ENCODE assay signal across 24 cellular contexts in the genomic region with DNA sequence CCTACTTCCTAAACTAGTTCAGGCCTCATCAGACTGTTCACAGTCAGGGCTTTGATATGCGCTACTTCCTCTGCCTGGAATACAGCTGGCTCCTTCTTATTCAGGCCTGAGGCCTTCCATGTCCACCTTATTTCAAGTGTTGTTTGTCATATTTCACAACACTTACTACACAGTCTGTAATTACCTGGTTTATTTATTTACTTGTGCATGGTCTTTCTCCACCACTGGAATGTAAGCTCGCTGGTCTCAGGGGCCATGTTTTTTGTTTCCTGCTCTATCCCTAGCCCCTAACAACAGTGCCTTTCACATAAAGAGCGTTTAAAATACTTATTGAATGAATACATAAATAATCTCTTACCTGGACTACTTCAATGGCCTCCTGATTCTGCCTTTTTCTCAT. TPM values are rescaled to one million over a fixed set of nuclear protein-coding genes. Genes with fewer than 3 reads are reported as not detected.
DNase-seq lines count a peak whose midpoint lies in the region; ATAC-seq and TF ChIP-seq lines count a peak whose summit lies in the region.
"Had no signal": no experiment of that assay in that cellular context is flagged by ENCODE, and none has a peak within 500 bp of the region (broad histone marks: within the 10 kb centered on the region; RNA-seq: fewer than 3 reads in every experiment).

No MANE protein-coding gene starts in this region.

- H3K27ac ChIP-seq in HEK293 (ENCODE audit: extremely low read depth, low read depth, low read length) (no peak overlapping the region), hepatocyte (peak overlapping the region; percentile 77)
- H3K27ac ChIP-seq: brain microvascular endothelial cell, SK-N-MC, WERI-Rb-1 had no signal

- peaks cover 8% of the 10 kb centered on the region for H3K36me3 Mint-ChIP-seq in neural crest cell (ENCODE audit: low read depth)
- H3K36me3 Mint-ChIP-seq: activated CD4-positive, alpha-beta memory T cell treated with anti-CD3 and anti-CD28 coated beads for 36 hours had no signal

- peaks cover 2% of the 10 kb centered on the region for H3K9me3 Mint-ChIP-seq in neural crest cell
- H3K9me3 Mint-ChIP-seq: activated CD4-positive, alpha-beta memory T cell treated with anti-CD3 and anti-CD28 coated beads for 36 hours; activated naive CD8-positive, alpha-beta T cell treated with anti-CD3 and anti-CD28 coated beads, Interleukin-2, amount 50 U/mL, for 24 hours; CD4-positive, alpha-beta memory T cell had no signal

- no peaks in the 10 kb centered on the region for H3K9me2 ChIP-seq in hepatocyte (replicated peaks; ENCODE audit: insufficient read depth)

- no peaks in the 10 kb centered on the region for H3K36me3 ChIP-seq in HEK293 (ENCODE audit: control insufficient read depth in 2 of 2, insufficient read depth in 1 of 2, low read length in 2 of 2)
- no peaks in the 10 kb centered on the region for H3K36me3 ChIP-seq in hepatocyte (replicated peaks; ENCODE audit: insufficient read depth, low read depth)
- H3K36me3 ChIP-seq: brain microvascular endothelial cell had no signal

- DNase-seq in NCI-H2227 treated with DMSO at 0.1 percent for 48 hours (lab: John Stamatoyannopoulos, UW), result peak; percentile 24
- DNase-seq in hepatocyte (ENCODE audit: low spot score), result no peak
- DNase-seq in neural crest cell (ENCODE audit: low read depth, low spot score), result no peak
- DNase-seq in stimulated activated naive CD4-positive, alpha-beta T cell (lab: John Stamatoyannopoulos, UW), result no peak
- no peak for DNase-seq in cortex of kidney (lab: John Stamatoyannopoulos, UW)
- DNase-seq in NCI-H345 treated with DMSO at 0.1 percent for 48 hours (lab: John Stamatoyannopoulos, UW; ENCODE audit: unreplicated experiment), result no peak
- DNase-seq: activated CD4-positive, alpha-beta memory T cell treated with anti-CD3 and anti-CD28 coated beads for 36 hours; activated gamma-delta T cell; activated naive CD8-positive, alpha-beta T cell treated with anti-CD3 and anti-CD28 coated beads, Interleukin-2, amount 50 U/mL, for 24 hours; brain microvascular endothelial cell; CD4-positive, alpha-beta memory T cell; DMS153; GDM1; NCI-H1105; NCI-H2081 treated with DMSO at 0.1 percent for 48 hours; NCI-H524 treated with DMSO at 0.1 percent for 48 hours; RPMI8226; stimulated activated CD4-positive, alpha-beta T cell treated with anti-CD3 and anti-CD28 coated beads, Interleukin-2, amount 100 ng/mL, for 48 hours; stimulated activated naive CD4-positive, alpha-beta T cell treated with Interleukin-2 at 50 U/mL for 16 hours; T-helper 2 cell; WERI-Rb-1 had no signal

- POLR2A ChIA-PET in HEK293 (lab: Yijun Ruan, JAX), result no interaction called here

- no peak overlapping the region for H3K4me2 ChIP-seq in hepatocyte

- peak overlapping the region; percentile 95 for H3K27ac Mint-ChIP-seq in neural crest cell (ENCODE audit: unreplicated experiment)
- H3K27ac Mint-ChIP-seq: activated CD4-positive, alpha-beta memory T cell treated with anti-CD3 and anti-CD28 coated beads for 36 hours; activated naive CD8-positive, alpha-beta T cell treated with anti-CD3 and anti-CD28 coated beads, Interleukin-2, amount 50 U/mL, for 24 hours had no signal

- no peak for TF ChIP-seq CTCF in HEK293 (tag by site-specific recombination; IDR thresholded peaks at IDR 0.05)
- TF ChIP-seq CTCF in hepatocyte (IDR thresholded peaks at IDR 0.05; ENCODE audit: poor library complexity), result no peak
- no peak for TF ChIP-seq CTCF in neural crest cell (conservative IDR thresholded peaks at IDR 0.05)

- peak overlapping the region; percentile 22 for H3K4me3 Mint-ChIP-seq in neural crest cell
- H3K4me3 Mint-ChIP-seq: activated CD4-positive, alpha-beta memory T cell treated with anti-CD3 and anti-CD28 coated beads for 36 hours; activated naive CD8-positive, alpha-beta T cell treated with anti-CD3 and anti-CD28 coated beads, Interleukin-2, amount 50 U/mL, for 24 hours; CD4-positive, alpha-beta memory T cell had no signal

- no peak overlapping the region for H3K4me3 ChIP-seq in HEK293 (ENCODE audit: low read depth, low read length)
- H3K4me3 ChIP-seq in hepatocyte, result no peak overlapping the region
- H3K4me3 ChIP-seq: SK-N-MC had no signal

- peaks cover under 1% of the 10 kb centered on the region for H3K79me2 ChIP-seq in hepatocyte

- no peak overlapping the region for H2AFZ ChIP-seq in hepatocyte

- no peaks in the 10 kb centered on the region for H3K27me3 Mint-ChIP-seq in neural crest cell (ENCODE audit: low read depth)
- H3K27me3 Mint-ChIP-seq: activated CD4-positive, alpha-beta memory T cell treated with anti-CD3 and anti-CD28 coated beads for 36 hours; activated naive CD8-positive, alpha-beta T cell treated with anti-CD3 and anti-CD28 coated beads, Interleukin-2, amount 50 U/mL, for 24 hours; CD4-positive, alpha-beta memory T cell had no signal

- H3K9me3 ChIP-seq in HEK293 (ENCODE audit: control insufficient read depth, insufficient read depth, low read depth, low read length), result no peaks in the 10 kb centered on the region
- no peaks in the 10 kb centered on the region for H3K9me3 ChIP-seq in hepatocyte (ENCODE audit: low read depth)

- no peaks in the 10 kb centered on the region for H4K20me1 ChIP-seq in hepatocyte (ENCODE audit: insufficient read depth, poor library complexity, severe bottlenecking)

- H3K4me1 ChIP-seq in HEK293 (ENCODE audit: control insufficient read depth, insufficient read depth, low read length) (no peaks in the 10 kb centered on the region), hepatocyte (ENCODE audit: insufficient read depth) (peaks cover 13% of the 10 kb centered on the region)

- CTCF ChIA-PET in HEK293 (lab: Yijun Ruan, JAX), result interaction anchor here (0.5 to 1.5 kb wide), 3 partner anchors 16 to 304 kb away, joined by 4 to 6 read pairs (median 5); no protein-coding TSS in a partner anchor

- peaks cover 6% of the 10 kb centered on the region for H3K4me1 Mint-ChIP-seq in neural crest cell

- WGBS in hepatocyte (ENCODE audit: low lambda C conversion rate, missing lambda C conversion rate), result 66% methylated on average over 3 of the region's 3 CpGs

- no peak for ATAC-seq in HG03095 (IDR thresholded peaks at IDR 0.05; ENCODE audit: unreplicated experiment)
- ATAC-seq: activated naive CD8-positive, alpha-beta T cell treated with anti-CD3 and anti-CD28 coated beads, Interleukin-2, amount 50 U/mL, for 24 hours had no signal

- H3K27me3 ChIP-seq in hepatocyte, result no peaks in the 10 kb centered on the region
- H3K27me3 ChIP-seq: brain microvascular endothelial cell had no signal

TF ChIP-seq in HEK293, 187 proteins besides CTCF, POLR2A, EP300 and RAD21:
- TF ChIP-seq SP7 (tag by site-specific recombination; IDR thresholded peaks at IDR 0.05) (peak; percentile 59; the same call in 1 of the 2 replicates), ZBTB48 (tag by site-specific recombination; IDR thresholded peaks at IDR 0.05) (no peak), TCF7L2 (IDR thresholded peaks at IDR 0.05; ENCODE audit: borderline replicate concordance, low read depth, low read length) (no peak), ZNF248 (tag by site-specific recombination; IDR thresholded peaks at IDR 0.05) (no peak)

RNA-seq across cellular contexts. Expression of gene SRSF4, which starts 4.6 kb away (rescaled TPM):
- 42.2 and 53.2 TPM in 2 replicates for total RNA-seq in hepatocyte
- 71.4 and 84.7 TPM in 2 replicates for polyA plus RNA-seq in hepatocyte
- 109 and 112 TPM in 2 replicates for total RNA-seq in neural crest cell

RNA-seq across cellular contexts. Expression of gene MECR, which starts 44.5 kb away (rescaled TPM):
- 10.8 and 14.2 TPM in 2 replicates for total RNA-seq in hepatocyte
- 32.6 and 35.2 TPM in 2 replicates for polyA plus RNA-seq in hepatocyte
- total RNA-seq in neural crest cell, result 24.6 and 28.4 TPM in 2 replicates

RNA-seq across cellular contexts. Expression of gene PTPRU, which starts 50.1 kb away (rescaled TPM):
- total RNA-seq in hepatocyte, result 29.6 and 34.3 TPM in 2 replicates
- polyA plus RNA-seq in hepatocyte, result 29.9 and 38.7 TPM in 2 replicates
- total RNA-seq in neural crest cell, result 4.8 and 5.1 TPM in 2 replicates
- polyA plus RNA-seq: CD4-positive, alpha-beta memory T cell had no signal
